9 cellular contexts compared by ENCODE assay signal in genomic region chr12:34219046-34219770, GRCh38.
DNase-seq lines count a peak whose midpoint lies in the region; ATAC-seq and TF ChIP-seq lines count a peak whose summit lies in the region.
"Had no signal": no experiment of that assay in that cellular context is flagged by ENCODE, and none has a peak within 500 bp of the region (broad histone marks: within the 10 kb centered on the region; RNA-seq: fewer than 3 reads in every experiment).

No MANE protein-coding gene starts in this region.

- intact Hi-C loops in esophagus muscularis mucosa (cut with DNase I) = loop anchor here (5.0 kb wide), 1 partner anchor 97 kb away; no protein-coding TSS in a partner anchor

- H3K27me3 ChIP-seq in HUES6 (ENCODE audit: control insufficient read depth, insufficient read depth, low read length) (no peaks in the 10 kb centered on the region), esophagus muscularis mucosa (peaks cover 0 to 26% (median 4%) of the 10 kb centered on the region in 4 donors)

- H3K27ac ChIP-seq in HUES6 (ENCODE audit: low read depth, low read length) (no peak overlapping the region), esophagus muscularis mucosa (replicated peaks in 1 of 4) (no peak overlapping the region)
- H3K27ac ChIP-seq: 22Rv1 had no signal

- H3K4me3 ChIP-seq in HUES6 (ENCODE audit: low read depth, low read length) (peak overlapping the region; percentile 25), esophagus muscularis mucosa (peak overlapping the region; percentile 30 to 45 (median 37))

- H3K36me3 ChIP-seq in HUES6 (ENCODE audit: control insufficient read depth, insufficient read depth, low read length) = no peaks in the 10 kb centered on the region
- H3K36me3 ChIP-seq in esophagus muscularis mucosa = no peaks in the 10 kb centered on the region

- DNase-seq in NCI-H1092 treated with DMSO at 0.1 percent for 48 hours (lab: John Stamatoyannopoulos, UW) (peak; percentile 65), NCI-H1092 (lab: John Stamatoyannopoulos, UW) (no peak), esophagus muscularis mucosa (ENCODE audit: extremely low spot score) (no peak), NCI-H446 treated with DMSO at 0.1 percent for 48 hours (lab: John Stamatoyannopoulos, UW) (no peak)
- DNase-seq in stimulated activated CD8-positive, alpha-beta memory T cell treated with anti-CD3 and anti-CD28 coated beads, Interleukin-7, amount 100 ng/mL, for 24 hours (ENCODE audit: low read depth) = peak; percentile 1
- no peak for DNase-seq in activated effector memory CD4-positive, alpha-beta T cell treated with anti-CD3 and anti-CD28 coated beads, Interleukin-2, amount 50 U/mL, for 16 hours

- no peaks in the 10 kb centered on the region for H3K4me1 ChIP-seq in HUES6 (ENCODE audit: control insufficient read depth, insufficient read depth, low read length)
- peaks cover 5 to 11% (median 10%) of the 10 kb centered on the region in 4 donors for H3K4me1 ChIP-seq in esophagus muscularis mucosa

- 47% methylated on average over 28 of the region's 42 CpGs for WGBS in esophagus muscularis mucosa

- TF ChIP-seq POLR2A in esophagus muscularis mucosa (IDR thresholded peaks at IDR 0.05; ENCODE audit: low read depth) = no peak

- no peak for TF ChIP-seq EP300 in esophagus muscularis mucosa (IDR thresholded peaks at IDR 0.05)

- H3K9me3 ChIP-seq in HUES6 (ENCODE audit: control insufficient read depth, insufficient read depth, low read depth, low read length) (peaks cover 48% of the 10 kb centered on the region), esophagus muscularis mucosa (no peaks in the 10 kb centered on the region)

- H3K9ac ChIP-seq in HUES6 (ENCODE audit: low read length) = no peak overlapping the region

- ATAC-seq in GM19351 (IDR thresholded peaks at IDR 0.05; ENCODE audit: unreplicated experiment) = no peak

- TF ChIP-seq CTCF in esophagus muscularis mucosa (IDR thresholded peaks at IDR 0.05) = no peak

Comparison
In these comparisons a context has a peak if more than half of its experiments do, and no peak if none do; other contexts are left out.
1. DNase-seq: peak in NCI-H1092 treated with DMSO at 0.1 percent for 48 hours (single experiment) and stimulated activated CD8-positive, alpha-beta memory T cell treated with anti-CD3 and anti-CD28 coated beads, Interleukin-7, amount 100 ng/mL, for 24 hours (single experiment); none in NCI-H1092 (single experiment), esophagus muscularis mucosa (single experiment), activated effector memory CD4-positive, alpha-beta T cell treated with anti-CD3 and anti-CD28 coated beads, Interleukin-2, amount 50 U/mL, for 16 hours (single experiment) and NCI-H446 treated with DMSO at 0.1 percent for 48 hours (single experiment).